ENCODE assay signal across 38 cellular contexts in genomic region chr10:58444336-58444735, GRCh38.
"Had no signal": no experiment of that assay in that cellular context is flagged by ENCODE, and none has a peak within 500 bp of the region (broad histone marks: within the 10 kb centered on the region; RNA-seq: fewer than 3 reads in every experiment).

No MANE protein-coding gene starts in this region.

- H3K4me3 ChIP-seq: adrenal gland, body of pancreas, breast epithelium, Peyer's patch, SK-N-MC had no signal

- H3K27ac ChIP-seq: adrenal gland, body of pancreas, breast epithelium, Peyer's patch, RWPE1, SK-N-MC, WERI-Rb-1 had no signal

- H3K4me1 ChIP-seq: adrenal gland, body of pancreas, breast epithelium, Peyer's patch had no signal

- H3K27me3 ChIP-seq: adrenal gland, body of pancreas, breast epithelium, Peyer's patch had no signal

- DNase-seq: activated CD4-positive, alpha-beta memory T cell treated with anti-CD3 and anti-CD28 coated beads, Interleukin-2, amount 10 ng/mL, durations not matched to agents 7 days and 5 days; activated CD4-positive, alpha-beta T cell treated with anti-CD3 and anti-CD28 coated beads for 1 hour; activated CD4-positive, alpha-beta T cell treated with anti-CD3 and anti-CD28 coated beads for 48 hours; activated CD4-positive, CD25-positive, alpha-beta regulatory T cell; activated CD8-positive, alpha-beta memory T cell treated with anti-CD3 and anti-CD28 coated beads for 24 hours; activated CD8-positive, alpha-beta memory T cell treated with anti-CD3 and anti-CD28 coated beads, Interleukin-2, amount 10 ng/mL, durations not matched to agents 7 days and 5 days; activated gamma-delta T cell; activated naive CD4-positive, alpha-beta T cell treated with Interleukin-2 at 50 U/mL for 16 hours; activated naive CD8-positive, alpha-beta T cell treated with anti-CD3 and anti-CD28 coated beads, Interleukin-2, amount 10 ng/mL, durations not matched to agents 7 days and 5 days; activated T-cell treated with anti-CD3 and anti-CD28 coated beads, Interleukin-2, amount 50 U/mL, for 1 hour; activated T-cell treated with anti-CD3 and anti-CD28 coated beads, Interleukin-2, amount 50 U/mL, for 72 hours; adrenal gland; body of pancreas; caudate nucleus; cerebellar nuclear complex; Karpas-422; MM.1S; MV-4-11; NCI-H1092; NCI-H1417; NCI-H146; NCI-H187; NCI-H2029 treated with DMSO at 0.1 percent for 48 hours; NCI-H2107; NCI-H2171; NCI-H510A; NCI-H526; NCI-H748 treated with DMSO at 0.1 percent for 48 hours; NK-92 treated with Interleukin-12 subunit alpha and Interleukin-12 subunit beta, amount 100 ng/mL, for 24 hours; PC-3; Peyer's patch; SIG-M5; T1000; WERI-Rb-1 had no signal

- ATAC-seq: activated CD8-positive, alpha-beta memory T cell treated with anti-CD3 and anti-CD28 coated beads, Interleukin-2, amount 10 ng/mL, durations not matched to agents 7 days and 5 days; activated T-cell treated with anti-CD3 and anti-CD28 coated beads, Interleukin-2, amount 50 U/mL, for 72 hours; body of pancreas; PC-3; Right ventricle myocardium inferior had no signal

- H3K36me3 ChIP-seq: adrenal gland, breast epithelium, Peyer's patch, WERI-Rb-1 had no signal

- H3K9me3 ChIP-seq: adrenal gland, breast epithelium, Peyer's patch had no signal
